Comparison of ENCODE assay signal across 8 cellular contexts in the genomic region with DNA sequence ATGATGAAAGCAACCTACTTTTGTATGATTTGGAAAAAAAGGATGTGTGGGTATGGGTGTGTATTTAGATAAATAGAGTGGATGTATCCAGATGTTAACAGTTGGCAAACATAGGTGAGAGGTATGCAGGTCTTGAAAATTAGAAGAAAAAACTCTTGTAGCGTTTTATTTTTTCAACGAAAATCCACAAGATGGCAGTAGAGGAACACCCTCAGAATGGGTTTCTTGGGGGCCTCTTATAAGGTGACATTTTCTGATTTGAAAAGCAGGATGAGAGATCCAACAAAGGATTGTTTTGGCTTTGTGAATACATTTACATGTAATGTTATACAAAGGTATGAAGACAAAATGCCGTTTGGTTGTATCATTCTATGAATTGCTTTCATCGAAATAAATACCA.
DNase-seq lines count a peak whose midpoint lies in the region; ATAC-seq and TF ChIP-seq lines count a peak whose summit lies in the region.
"Had no signal": no experiment of that assay in that cellular context is flagged by ENCODE, and none has a peak within 500 bp of the region (broad histone marks: within the 10 kb centered on the region; RNA-seq: fewer than 3 reads in every experiment).

No MANE protein-coding gene starts in this region.

- no peak overlapping the region for H3K9ac ChIP-seq in NT2/D1 (ENCODE audit: insufficient read length, low read depth)

- peak; percentile 56 for TF ChIP-seq CTCF in epithelial cell of proximal tubule (conservative IDR thresholded peaks at IDR 0.05; ENCODE audit: low read depth, low read length)
- peak; percentile 57 for TF ChIP-seq CTCF in retinal pigment epithelial cell (conservative IDR thresholded peaks at IDR 0.05; ENCODE audit: low read depth, low read length)

- H3K27me3 ChIP-seq in NT2/D1 (ENCODE audit: insufficient read depth, insufficient read length), result no peaks in the 10 kb centered on the region
- H3K27me3 ChIP-seq: pancreas had no signal

- no peaks in the 10 kb centered on the region for H3K36me3 ChIP-seq in NT2/D1 (ENCODE audit: insufficient read depth, insufficient read length, low read length)
- H3K36me3 ChIP-seq: pancreas had no signal

- peak; percentile 15 for DNase-seq in EL
- DNase-seq in HEK293T (ENCODE audit: extremely low spot score), result peak; percentile 37
- peak; percentile 5 for DNase-seq in NT2/D1 (ENCODE audit: low read depth, low spot score)
- DNase-seq in epithelial cell of proximal tubule (ENCODE audit: low read depth), result no peak
- DNase-seq in retinal pigment epithelial cell (ENCODE audit: low read depth), result no peak
- no peak for DNase-seq in activated T-cell treated with anti-CD3 and anti-CD28 coated beads, Interleukin-2, amount 50 U/mL, for 1 hour
- DNase-seq: pancreas had no signal

- H3K4me3 ChIP-seq in NT2/D1 (ENCODE audit: insufficient read length, low read depth), result no peak overlapping the region
- no peak overlapping the region for H3K4me3 ChIP-seq in epithelial cell of proximal tubule (ENCODE audit: low read depth, low read length)
- H3K4me3 ChIP-seq in retinal pigment epithelial cell (ENCODE audit: low read length), result no peak overlapping the region
- H3K4me3 ChIP-seq: pancreas had no signal

- CTCF ChIA-PET in HEK293T (lab: Yijun Ruan, JAX), result no interaction called here

- no peaks in the 10 kb centered on the region for H3K4me1 ChIP-seq in NT2/D1 (ENCODE audit: insufficient read depth, insufficient read length)
- H3K4me1 ChIP-seq: pancreas had no signal

- POLR2A ChIA-PET in HEK293T (lab: Yijun Ruan, JAX), result no interaction called here

- H3K9me3 ChIP-seq in NT2/D1 (ENCODE audit: insufficient read depth, low read length), result no peaks in the 10 kb centered on the region
- H3K9me3 ChIP-seq: pancreas had no signal

- ATAC-seq in HG03571 (IDR thresholded peaks at IDR 0.05; ENCODE audit: unreplicated experiment), result no peak

TF ChIP-seq in HEK293T, 16 proteins besides CTCF, POLR2A, EP300 and RAD21:
- TF ChIP-seq BHLHE40 (IDR thresholded peaks at IDR 0.05; ENCODE audit: borderline replicate concordance) (no peak), FOXA1 (IDR thresholded peaks at IDR 0.05) (no peak), ZNF384 (IDR thresholded peaks at IDR 0.05) (no peak), L3MBTL2 (conservative IDR thresholded peaks at IDR 0.05) (no peak), SUZ12 (IDR thresholded peaks at IDR 0.05) (no peak), ARNT (IDR thresholded peaks at IDR 0.05) (no peak), NFRKB (IDR thresholded peaks at IDR 0.05) (no peak), FOXM1 (IDR thresholded peaks at IDR 0.05; ENCODE audit: borderline replicate concordance) (no peak), HDGF (IDR thresholded peaks at IDR 0.05; ENCODE audit: borderline replicate concordance) (no peak), CTBP1 (IDR thresholded peaks at IDR 0.05; ENCODE audit: borderline replicate concordance) (no peak), SP1 (IDR thresholded peaks at IDR 0.05) (no peak), FOXK2 (IDR thresholded peaks at IDR 0.05) (no peak), ELF4 (IDR thresholded peaks at IDR 0.05) (no peak), LEF1 (IDR thresholded peaks at IDR 0.05; ENCODE audit: borderline replicate concordance) (no peak), TARDBP (IDR thresholded peaks at IDR 0.05) (no peak)
- TF ChIP-seq, protein P1, sequence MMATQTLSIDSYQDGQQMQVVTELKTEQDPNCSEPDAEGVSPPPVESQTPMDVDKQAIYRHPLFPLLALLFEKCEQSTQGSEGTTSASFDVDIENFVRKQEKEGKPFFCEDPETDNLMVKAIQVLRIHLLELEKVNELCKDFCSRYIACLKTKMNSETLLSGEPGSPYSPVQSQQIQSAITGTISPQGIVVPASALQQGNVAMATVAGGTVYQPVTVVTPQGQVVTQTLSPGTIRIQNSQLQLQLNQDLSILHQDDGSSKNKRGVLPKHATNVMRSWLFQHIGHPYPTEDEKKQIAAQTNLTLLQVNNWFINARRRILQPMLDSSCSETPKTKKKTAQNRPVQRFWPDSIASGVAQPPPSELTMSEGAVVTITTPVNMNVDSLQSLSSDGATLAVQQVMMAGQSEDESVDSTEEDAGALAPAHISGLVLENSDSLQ (IDR thresholded peaks at IDR 0.05), result no peak

Comparison
In these comparisons a context has a peak if more than half of its experiments do, and no peak if none do; other contexts are left out.
1. DNase-seq: peak in EL (single experiment), HEK293T (single experiment) and NT2/D1 (single experiment); none in epithelial cell of proximal tubule (single experiment), retinal pigment epithelial cell (single experiment) and activated T-cell treated with anti-CD3 and anti-CD28 coated beads, Interleukin-2, amount 50 U/mL, for 1 hour (single experiment).